In genomic region chr1:203629509-203630082, GRCh38 we compare ENCODE assay signal across 9 cellular contexts. TPM values are rescaled to one million over a fixed set of nuclear protein-coding genes. Genes with fewer than 3 reads are reported as not detected.
DNase-seq lines count a peak whose midpoint lies in the region; ATAC-seq lines count a peak whose summit lies in the region.
"Had no signal": no experiment of that assay in that cellular context is flagged by ENCODE, and none has a peak within 500 bp of the region (broad histone marks: within the 10 kb centered on the region; RNA-seq: fewer than 3 reads in every experiment).

No MANE protein-coding gene starts in this region.

- DNase-seq in H7 = peak; percentile 87
- DNase-seq in T-helper 2 cell = peak; percentile 28 to 72 (median 51)
- peak; percentile 29 to 47 for DNase-seq in central memory CD8-positive, alpha-beta T cell (ENCODE audit: low spot score in 2 of 2)
- DNase-seq in kidney tubule cell (ENCODE audit: low spot score) = peak; percentile 65
- DNase-seq in stimulated activated CD4-positive, alpha-beta T cell treated with anti-CD3 and anti-CD28 coated beads, Interleukin-1b, Interleukin-23, amount 100 ng/mL, for 48 hours = peak; percentile 73

- H3K4me3 ChIP-seq in H7 (ENCODE audit: insufficient read depth, low read depth, low read length) = peak overlapping the region; percentile 66
- H3K4me3 ChIP-seq: SK-N-MC had no signal

- peaks cover 47% of the 10 kb centered on the region for H3K36me3 Mint-ChIP-seq in central memory CD8-positive, alpha-beta T cell (ENCODE audit: insufficient read depth)

- no peaks in the 10 kb centered on the region for H3K36me3 ChIP-seq in H7 (replicated peaks; ENCODE audit: control insufficient read depth, insufficient read depth, low read length)

- peaks cover 76% of the 10 kb centered on the region for H3K4me1 Mint-ChIP-seq in central memory CD8-positive, alpha-beta T cell

- H3K4me3 Mint-ChIP-seq in central memory CD8-positive, alpha-beta T cell = peak overlapping the region; percentile 100

- H3K27me3 Mint-ChIP-seq in central memory CD8-positive, alpha-beta T cell = no peaks in the 10 kb centered on the region

- peaks cover 25% of the 10 kb centered on the region for H3K27me3 ChIP-seq in H7 (ENCODE audit: control insufficient read depth, insufficient read depth, low read length)

- H3K27ac Mint-ChIP-seq in central memory CD8-positive, alpha-beta T cell (ENCODE audit: low read depth) = peak overlapping the region; percentile 98

- H3K9me3 Mint-ChIP-seq in central memory CD8-positive, alpha-beta T cell = no peaks in the 10 kb centered on the region

- ATAC-seq in central memory CD8-positive, alpha-beta T cell (replicated peaks; ENCODE audit: extremely low read depth, poor library complexity, severe bottlenecking) = peak; percentile 7
- no peak for ATAC-seq in HG03520 (IDR thresholded peaks at IDR 0.05; ENCODE audit: unreplicated experiment)
- ATAC-seq in GM18519 (IDR thresholded peaks at IDR 0.05; ENCODE audit: low FRiP score, unreplicated experiment) = no peak
- ATAC-seq in GM19324 (IDR thresholded peaks at IDR 0.05; ENCODE audit: low FRiP score, unreplicated experiment) = no peak

RNA-seq across cellular contexts. Expression of gene ATP2B4, which starts 3.0 kb away (rescaled TPM):
- 26.5 and 32.1 TPM in 2 replicates for total RNA-seq in H7 (2014; rRNA removed; shearing (Covaris generic))
